In genomic region chr6:107539409-107539808, GRCh38 we compare ENCODE assay signal across 13 cellular contexts. TPM values are rescaled to one million over a fixed set of nuclear protein-coding genes. Genes with fewer than 3 reads are reported as not detected.
A peak's percentile ranks its signal among the peaks of the same experiment; 100 is the strongest.
DNase-seq lines count a peak whose midpoint lies in the region; ATAC-seq and TF ChIP-seq lines count a peak whose summit lies in the region.
"Had no signal": no experiment of that assay in that cellular context is flagged by ENCODE, and none has a peak within 500 bp of the region (broad histone marks: within the 10 kb centered on the region; RNA-seq: fewer than 3 reads in every experiment).

No MANE protein-coding gene starts in this region.

- peaks cover 4% of the 10 kb centered on the region; the same call in 1 of the 2 replicates for H3K36me3 ChIP-seq in SU-DHL-6 (ENCODE audit: low read length)
- H3K36me3 ChIP-seq in kidney epithelial cell (ENCODE audit: control insufficient read depth, insufficient read depth, low read length): no peaks in the 10 kb centered on the region
- H3K36me3 ChIP-seq: Peyer's patch had no signal

- H3K4me3 ChIP-seq in SU-DHL-6 (ENCODE audit: insufficient read depth, low read length, poor library complexity, severe bottlenecking) (no peak overlapping the region), kidney epithelial cell (ENCODE audit: low read depth, low read length) (no peak overlapping the region)
- H3K4me3 ChIP-seq: Peyer's patch had no signal

- no peak for ATAC-seq in natural killer cell
- no peak for ATAC-seq in Right ventricle myocardium superior (ENCODE audit: poor library complexity)
- ATAC-seq: activated T-helper 17 cell treated with anti-CD3 and anti-CD28 coated beads, Interleukin-2, amount 50 U/mL, for 72 hours had no signal

- no peaks in the 10 kb centered on the region for H3K9me3 ChIP-seq in SU-DHL-6 (ENCODE audit: insufficient read depth, low read length)
- H3K9me3 ChIP-seq: Peyer's patch had no signal

- H3K4me3 Mint-ChIP-seq in natural killer cell: no peak overlapping the region
- H3K4me3 Mint-ChIP-seq: activated B cell treated with CpG ODN at 0.5 μM for 24 hours; activated T-helper 17 cell treated with anti-CD3 and anti-CD28 coated beads, Interleukin-2, amount 50 U/mL, for 72 hours; HFFc6 had no signal

- no peaks in the 10 kb centered on the region for H3K36me3 Mint-ChIP-seq in natural killer cell

- TF ChIP-seq CTCF in SU-DHL-6 (IDR thresholded peaks at IDR 0.05; ENCODE audit: insufficient read depth, low read length, poor library complexity, severe bottlenecking) (no peak), kidney epithelial cell (IDR thresholded peaks at IDR 0.05; ENCODE audit: insufficient read depth, low read length, poor library complexity, severe bottlenecking) (no peak), natural killer cell (IDR thresholded peaks at IDR 0.05) (no peak)

- H3F3A ChIP-seq in SU-DHL-6 (ENCODE audit: insufficient read depth): peaks cover 18% of the 10 kb centered on the region

- H3K27ac Mint-ChIP-seq in natural killer cell: no peak overlapping the region
- H3K27ac Mint-ChIP-seq: activated B cell treated with CpG ODN at 0.5 μM for 24 hours; activated T-helper 17 cell treated with anti-CD3 and anti-CD28 coated beads, Interleukin-2, amount 50 U/mL, for 72 hours; HFFc6 had no signal

- H3K27me3 ChIP-seq in SU-DHL-6 (ENCODE audit: low read length) (no peaks in the 10 kb centered on the region), kidney epithelial cell (ENCODE audit: control insufficient read depth, insufficient read depth, low read length) (no peaks in the 10 kb centered on the region)
- H3K27me3 ChIP-seq: Peyer's patch had no signal

- peaks cover 22% of the 10 kb centered on the region; the same call in 1 of the 2 replicates for H3K79me2 ChIP-seq in SU-DHL-6 (ENCODE audit: insufficient read depth, low read length)

- H3K27me3 Mint-ChIP-seq in natural killer cell (ENCODE audit: low read depth in 2 of 2): peaks cover 19 to 56% of the 10 kb centered on the region in 2 donors

- no peaks in the 10 kb centered on the region for H3K4me1 Mint-ChIP-seq in natural killer cell
- H3K4me1 Mint-ChIP-seq: activated B cell treated with CpG ODN at 0.5 μM for 24 hours; activated T-helper 17 cell treated with anti-CD3 and anti-CD28 coated beads, Interleukin-2, amount 50 U/mL, for 72 hours had no signal

- intact Hi-C loops in natural killer cell (cut with micrococcal nuclease) (no loop called here), Right ventricle myocardium superior (cut with DNase I) (no loop called here)

- no peaks in the 10 kb centered on the region for H4K20me1 ChIP-seq in SU-DHL-6 (ENCODE audit: low read depth, low read length)

- DNase-seq in A172 (ENCODE audit: low spot score) (peak; percentile 6), HK-2 (ENCODE audit: unreplicated experiment) (peak; percentile 5), kidney epithelial cell (ENCODE audit: low read depth) (peak; percentile 31), natural killer cell (no peak), NOMO-1 (lab: John Stamatoyannopoulos, UW; ENCODE audit: unreplicated experiment in 2 of 2) (no peak), Right ventricle myocardium superior (no peak), amniotic stem cell (lab: John Stamatoyannopoulos, UW) (no peak)
- DNase-seq: activated B cell treated with CpG ODN at 0.5 μM for 24 hours, cortex of kidney, HFFc6 had no signal

- no peaks in the 10 kb centered on the region for H3K9me3 Mint-ChIP-seq in natural killer cell
- H3K9me3 Mint-ChIP-seq: activated B cell treated with CpG ODN at 0.5 μM for 24 hours; activated T-helper 17 cell treated with anti-CD3 and anti-CD28 coated beads, Interleukin-2, amount 50 U/mL, for 72 hours; HFFc6 had no signal

- H3K9ac ChIP-seq in SU-DHL-6 (ENCODE audit: low read length): no peak overlapping the region

- H3K4me2 ChIP-seq in SU-DHL-6 (ENCODE audit: low read depth, low read length, poor library complexity, severe bottlenecking): no peak overlapping the region

- H3K27ac ChIP-seq in SU-DHL-6 (ENCODE audit: low read depth, low read length): peak overlapping the region; percentile 94; the same call in 1 of the 2 replicates
- H3K27ac ChIP-seq: Peyer's patch had no signal

- no peaks in the 10 kb centered on the region for H3K9me2 ChIP-seq in SU-DHL-6 (replicated peaks; ENCODE audit: insufficient read depth, low read length)

- no peak overlapping the region for H2AFZ ChIP-seq in SU-DHL-6 (ENCODE audit: low read depth, low read length, severe bottlenecking)

RNA-seq across cellular contexts. Expression of gene SOBP, which starts 49.5 kb away (rescaled TPM):
- not detected in 2 replicates for total RNA-seq in A172 (2014; rRNA removed; shearing (Covaris generic))
- total RNA-seq in kidney epithelial cell: 1.2 and 1.8 TPM in 2 replicates
- total RNA-seq in natural killer cell: under 1 TPM in 2 of 3 donors, not detected in 1; 0.16 TPM
- 15.6 TPM for total RNA-seq in Right ventricle myocardium superior

Comparison
In these comparisons a context has a peak if more than half of its experiments do, and no peak if none do; other contexts are left out.
1. DNase-seq: peak in A172 (single experiment), HK-2 (single experiment) and kidney epithelial cell (single experiment); none in natural killer cell (single experiment), NOMO-1 (0 of 2), Right ventricle myocardium superior (single experiment) and amniotic stem cell (single experiment).